Comparison of ENCODE assay signal across 2 cellular contexts in the genomic region with DNA sequence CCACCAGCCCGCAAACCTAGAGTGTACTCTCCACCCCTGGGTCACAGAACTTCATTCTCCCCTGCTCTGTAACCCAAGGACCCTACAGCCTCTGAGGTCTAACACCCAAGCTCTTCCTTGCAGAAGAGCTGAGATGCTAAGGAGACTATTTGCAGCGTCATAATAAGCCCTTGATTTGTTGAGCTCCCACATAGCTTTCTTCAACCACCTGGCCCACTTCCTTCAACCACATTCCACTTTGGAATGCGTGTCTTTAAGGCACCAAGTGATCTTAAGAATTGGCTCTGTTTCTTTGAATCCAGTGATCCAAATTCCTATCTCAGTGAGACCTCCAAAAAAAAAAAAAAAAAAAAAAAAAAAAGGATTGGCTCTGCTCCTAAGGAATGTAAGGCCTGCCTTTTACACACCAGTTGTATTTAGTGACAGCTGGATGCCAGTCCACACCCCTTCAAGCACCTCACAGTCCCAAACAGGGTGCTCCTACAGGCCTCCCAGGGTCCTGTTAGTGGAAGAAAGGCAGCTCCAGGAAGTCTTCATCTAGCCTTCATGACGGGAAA.
TF ChIP-seq lines count a peak whose summit lies in the region.

No MANE protein-coding gene starts in this region.

TF ChIP-seq in GM23338, 12 proteins besides CTCF, POLR2A, EP300 and RAD21 (continued from another document):
- TF ChIP-seq, protein P1, sequence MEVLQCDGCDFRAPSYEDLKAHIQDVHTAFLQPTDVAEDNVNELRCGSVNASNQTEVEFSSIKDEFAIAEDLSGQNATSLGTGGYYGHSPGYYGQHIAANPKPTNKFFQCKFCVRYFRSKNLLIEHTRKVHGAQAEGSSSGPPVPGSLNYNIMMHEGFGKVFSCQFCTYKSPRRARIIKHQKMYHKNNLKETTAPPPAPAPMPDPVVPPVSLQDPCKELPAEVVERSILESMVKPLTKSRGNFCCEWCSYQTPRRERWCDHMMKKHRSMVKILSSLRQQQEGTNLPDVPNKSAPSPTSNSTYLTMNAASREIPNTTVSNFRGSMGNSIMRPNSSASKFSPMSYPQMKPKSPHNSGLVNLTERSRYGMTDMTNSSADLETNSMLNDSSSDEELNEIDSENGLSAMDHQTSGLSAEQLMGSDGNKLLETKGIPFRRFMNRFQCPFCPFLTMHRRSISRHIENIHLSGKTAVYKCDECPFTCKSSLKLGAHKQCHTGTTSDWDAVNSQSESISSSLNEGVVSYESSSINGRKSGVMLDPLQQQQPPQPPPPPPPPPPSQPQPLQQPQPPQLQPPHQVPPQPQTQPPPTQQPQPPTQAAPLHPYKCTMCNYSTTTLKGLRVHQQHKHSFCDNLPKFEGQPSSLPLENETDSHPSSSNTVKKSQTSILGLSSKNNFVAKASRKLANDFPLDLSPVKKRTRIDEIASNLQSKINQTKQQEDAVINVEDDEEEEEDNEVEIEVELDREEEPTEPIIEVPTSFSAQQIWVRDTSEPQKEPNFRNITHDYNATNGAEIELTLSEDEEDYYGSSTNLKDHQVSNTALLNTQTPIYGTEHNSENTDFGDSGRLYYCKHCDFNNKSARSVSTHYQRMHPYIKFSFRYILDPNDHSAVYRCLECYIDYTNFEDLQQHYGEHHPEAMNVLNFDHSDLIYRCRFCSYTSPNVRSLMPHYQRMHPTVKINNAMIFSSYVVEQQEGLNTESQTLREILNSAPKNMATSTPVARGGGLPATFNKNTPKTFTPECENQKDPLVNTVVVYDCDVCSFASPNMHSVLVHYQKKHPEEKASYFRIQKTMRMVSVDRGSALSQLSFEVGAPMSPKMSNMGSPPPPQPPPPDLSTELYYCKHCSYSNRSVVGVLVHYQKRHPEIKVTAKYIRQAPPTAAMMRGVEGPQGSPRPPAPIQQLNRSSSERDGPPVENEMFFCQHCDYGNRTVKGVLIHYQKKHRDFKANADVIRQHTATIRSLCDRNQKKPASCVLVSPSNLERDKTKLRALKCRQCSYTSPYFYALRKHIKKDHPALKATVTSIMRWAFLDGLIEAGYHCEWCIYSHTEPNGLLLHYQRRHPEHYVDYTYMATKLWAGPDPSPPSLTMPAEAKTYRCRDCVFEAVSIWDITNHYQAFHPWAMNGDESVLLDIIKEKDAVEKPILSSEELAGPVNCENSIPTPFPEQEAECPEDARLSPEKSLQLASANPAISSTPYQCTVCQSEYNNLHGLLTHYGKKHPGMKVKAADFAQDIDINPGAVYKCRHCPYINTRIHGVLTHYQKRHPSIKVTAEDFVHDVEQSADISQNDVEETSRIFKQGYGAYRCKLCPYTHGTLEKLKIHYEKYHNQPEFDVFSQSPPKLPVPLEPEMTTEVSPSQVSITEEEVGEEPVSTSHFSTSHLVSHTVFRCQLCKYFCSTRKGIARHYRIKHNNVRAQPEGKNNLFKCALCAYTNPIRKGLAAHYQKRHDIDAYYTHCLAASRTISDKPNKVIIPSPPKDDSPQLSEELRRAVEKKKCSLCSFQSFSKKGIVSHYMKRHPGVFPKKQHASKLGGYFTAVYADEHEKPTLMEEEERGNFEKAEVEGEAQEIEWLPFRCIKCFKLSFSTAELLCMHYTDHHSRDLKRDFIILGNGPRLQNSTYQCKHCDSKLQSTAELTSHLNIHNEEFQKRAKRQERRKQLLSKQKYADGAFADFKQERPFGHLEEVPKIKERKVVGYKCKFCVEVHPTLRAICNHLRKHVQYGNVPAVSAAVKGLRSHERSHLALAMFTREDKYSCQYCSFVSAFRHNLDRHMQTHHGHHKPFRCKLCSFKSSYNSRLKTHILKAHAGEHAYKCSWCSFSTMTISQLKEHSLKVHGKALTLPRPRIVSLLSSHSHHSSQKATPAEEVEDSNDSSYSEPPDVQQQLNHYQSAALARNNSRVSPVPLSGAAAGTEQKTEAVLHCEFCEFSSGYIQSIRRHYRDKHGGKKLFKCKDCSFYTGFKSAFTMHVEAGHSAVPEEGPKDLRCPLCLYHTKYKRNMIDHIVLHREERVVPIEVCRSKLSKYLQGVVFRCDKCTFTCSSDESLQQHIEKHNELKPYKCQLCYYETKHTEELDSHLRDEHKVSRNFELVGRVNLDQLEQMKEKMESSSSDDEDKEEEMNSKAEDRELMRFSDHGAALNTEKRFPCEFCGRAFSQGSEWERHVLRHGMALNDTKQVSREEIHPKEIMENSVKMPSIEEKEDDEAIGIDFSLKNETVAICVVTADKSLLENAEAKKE (CRISPR knock-in tag; IDR thresholded peaks at IDR 0.05), result peak; percentile 84
- TF ChIP-seq ZNF114 (CRISPR knock-in tag; IDR thresholded peaks at IDR 0.05) (no peak), EZH2phosphoT487 (IDR thresholded peaks at IDR 0.05; ENCODE audit: unreplicated experiment) (no peak)
- TF ChIP-seq, protein P2, sequence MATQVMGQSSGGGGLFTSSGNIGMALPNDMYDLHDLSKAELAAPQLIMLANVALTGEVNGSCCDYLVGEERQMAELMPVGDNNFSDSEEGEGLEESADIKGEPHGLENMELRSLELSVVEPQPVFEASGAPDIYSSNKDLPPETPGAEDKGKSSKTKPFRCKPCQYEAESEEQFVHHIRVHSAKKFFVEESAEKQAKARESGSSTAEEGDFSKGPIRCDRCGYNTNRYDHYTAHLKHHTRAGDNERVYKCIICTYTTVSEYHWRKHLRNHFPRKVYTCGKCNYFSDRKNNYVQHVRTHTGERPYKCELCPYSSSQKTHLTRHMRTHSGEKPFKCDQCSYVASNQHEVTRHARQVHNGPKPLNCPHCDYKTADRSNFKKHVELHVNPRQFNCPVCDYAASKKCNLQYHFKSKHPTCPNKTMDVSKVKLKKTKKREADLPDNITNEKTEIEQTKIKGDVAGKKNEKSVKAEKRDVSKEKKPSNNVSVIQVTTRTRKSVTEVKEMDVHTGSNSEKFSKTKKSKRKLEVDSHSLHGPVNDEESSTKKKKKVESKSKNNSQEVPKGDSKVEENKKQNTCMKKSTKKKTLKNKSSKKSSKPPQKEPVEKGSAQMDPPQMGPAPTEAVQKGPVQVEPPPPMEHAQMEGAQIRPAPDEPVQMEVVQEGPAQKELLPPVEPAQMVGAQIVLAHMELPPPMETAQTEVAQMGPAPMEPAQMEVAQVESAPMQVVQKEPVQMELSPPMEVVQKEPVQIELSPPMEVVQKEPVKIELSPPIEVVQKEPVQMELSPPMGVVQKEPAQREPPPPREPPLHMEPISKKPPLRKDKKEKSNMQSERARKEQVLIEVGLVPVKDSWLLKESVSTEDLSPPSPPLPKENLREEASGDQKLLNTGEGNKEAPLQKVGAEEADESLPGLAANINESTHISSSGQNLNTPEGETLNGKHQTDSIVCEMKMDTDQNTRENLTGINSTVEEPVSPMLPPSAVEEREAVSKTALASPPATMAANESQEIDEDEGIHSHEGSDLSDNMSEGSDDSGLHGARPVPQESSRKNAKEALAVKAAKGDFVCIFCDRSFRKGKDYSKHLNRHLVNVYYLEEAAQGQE (IDR thresholded peaks at IDR 0.05; ENCODE audit: unreplicated experiment), result no peak

TF ChIP-seq in SK-N-SH treated with all-trans-retinoic acid at 6 μM for 48 hours, 23 proteins besides CTCF, POLR2A, EP300 and RAD21 (continued from another document):
- TF ChIP-seq, protein P3, sequence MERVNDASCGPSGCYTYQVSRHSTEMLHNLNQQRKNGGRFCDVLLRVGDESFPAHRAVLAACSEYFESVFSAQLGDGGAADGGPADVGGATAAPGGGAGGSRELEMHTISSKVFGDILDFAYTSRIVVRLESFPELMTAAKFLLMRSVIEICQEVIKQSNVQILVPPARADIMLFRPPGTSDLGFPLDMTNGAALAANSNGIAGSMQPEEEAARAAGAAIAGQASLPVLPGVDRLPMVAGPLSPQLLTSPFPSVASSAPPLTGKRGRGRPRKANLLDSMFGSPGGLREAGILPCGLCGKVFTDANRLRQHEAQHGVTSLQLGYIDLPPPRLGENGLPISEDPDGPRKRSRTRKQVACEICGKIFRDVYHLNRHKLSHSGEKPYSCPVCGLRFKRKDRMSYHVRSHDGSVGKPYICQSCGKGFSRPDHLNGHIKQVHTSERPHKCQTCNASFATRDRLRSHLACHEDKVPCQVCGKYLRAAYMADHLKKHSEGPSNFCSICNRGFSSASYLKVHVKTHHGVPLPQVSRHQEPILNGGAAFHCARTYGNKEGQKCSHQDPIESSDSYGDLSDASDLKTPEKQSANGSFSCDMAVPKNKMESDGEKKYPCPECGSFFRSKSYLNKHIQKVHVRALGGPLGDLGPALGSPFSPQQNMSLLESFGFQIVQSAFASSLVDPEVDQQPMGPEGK (CRISPR knock-in tag; IDR thresholded peaks at IDR 0.05; ENCODE audit: borderline replicate concordance), result no peak
- no peak for TF ChIP-seq SNAI2 (CRISPR knock-in tag; IDR thresholded peaks at IDR 0.05)
- TF ChIP-seq, protein P4, sequence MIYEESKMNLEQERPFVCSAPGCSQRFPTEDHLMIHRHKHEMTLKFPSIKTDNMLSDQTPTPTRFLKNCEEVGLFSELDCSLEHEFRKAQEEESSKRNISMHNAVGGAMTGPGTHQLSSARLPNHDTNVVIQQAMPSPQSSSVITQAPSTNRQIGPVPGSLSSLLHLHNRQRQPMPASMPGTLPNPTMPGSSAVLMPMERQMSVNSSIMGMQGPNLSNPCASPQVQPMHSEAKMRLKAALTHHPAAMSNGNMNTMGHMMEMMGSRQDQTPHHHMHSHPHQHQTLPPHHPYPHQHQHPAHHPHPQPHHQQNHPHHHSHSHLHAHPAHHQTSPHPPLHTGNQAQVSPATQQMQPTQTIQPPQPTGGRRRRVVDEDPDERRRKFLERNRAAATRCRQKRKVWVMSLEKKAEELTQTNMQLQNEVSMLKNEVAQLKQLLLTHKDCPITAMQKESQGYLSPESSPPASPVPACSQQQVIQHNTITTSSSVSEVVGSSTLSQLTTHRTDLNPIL (CRISPR knock-in tag; IDR thresholded peaks at IDR 0.05; ENCODE audit: low read depth), result no peak
- TF ChIP-seq ESRRG (CRISPR knock-in tag; IDR thresholded peaks at IDR 0.05), result no peak
- TF ChIP-seq ZNF70 (CRISPR knock-in tag; IDR thresholded peaks at IDR 0.05), result no peak
- no peak for TF ChIP-seq RARB (CRISPR knock-in tag; IDR thresholded peaks at IDR 0.05)
- no peak for TF ChIP-seq ZNF8 (CRISPR knock-in tag; IDR thresholded peaks at IDR 0.05)
- no peak for TF ChIP-seq TCF4 (CRISPR knock-in tag; IDR thresholded peaks at IDR 0.05; ENCODE audit: borderline replicate concordance)
- no peak for TF ChIP-seq ISL1 (CRISPR knock-in tag; IDR thresholded peaks at IDR 0.05)
- TF ChIP-seq BACH2 (CRISPR knock-in tag; IDR thresholded peaks at IDR 0.05; ENCODE audit: borderline replicate concordance), result no peak
